ENCODE assay signal across 15 cellular contexts in the genomic region with DNA sequence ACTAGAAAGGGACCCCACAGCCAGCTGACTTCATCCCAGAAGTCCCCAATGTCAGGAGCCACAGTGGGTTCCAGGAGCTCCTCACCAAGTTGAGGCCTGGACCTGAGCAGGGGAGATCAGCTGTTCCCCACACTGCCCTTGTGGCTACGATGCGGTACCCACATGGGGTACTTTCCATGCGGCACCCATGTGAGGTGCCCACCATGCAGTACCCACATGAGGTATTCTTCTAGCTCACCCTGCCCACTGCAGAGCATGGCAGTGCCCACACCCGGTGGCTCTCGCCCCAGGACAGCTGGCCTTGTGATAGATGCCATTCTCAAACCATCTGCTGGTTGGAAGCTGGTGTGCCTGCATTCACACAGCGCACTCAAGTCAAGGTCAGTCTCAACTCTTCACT.
"Had no signal": no experiment of that assay in that cellular context is flagged by ENCODE, and none has a peak within 500 bp of the region (broad histone marks: within the 10 kb centered on the region; RNA-seq: fewer than 3 reads in every experiment).

No MANE protein-coding gene starts in this region.

- H3K27me3 ChIP-seq: MG63, SJCRH30 had no signal

- DNase-seq: Karpas-422, KG1, NCI-H1436, NCI-H1694, NCI-H187 treated with DMSO at 0.1 percent for 48 hours, NCI-H2081, NCI-H2171, NCI-H226, NCI-H446 treated with DMSO at 0.1 percent for 48 hours, NCI-H524, NCI-H774 had no signal

- H3K27ac ChIP-seq: RWPE1, SJCRH30, SK-N-MC had no signal

- H3K36me3 ChIP-seq: MG63, SJCRH30 had no signal

- H3K4me1 ChIP-seq: SJCRH30 had no signal

- H3K4me3 ChIP-seq: MG63, SJCRH30, SK-N-MC had no signal

- H3K9me3 ChIP-seq: SJCRH30 had no signal
